ENCODE assay signal across 25 cellular contexts in the genomic region with DNA sequence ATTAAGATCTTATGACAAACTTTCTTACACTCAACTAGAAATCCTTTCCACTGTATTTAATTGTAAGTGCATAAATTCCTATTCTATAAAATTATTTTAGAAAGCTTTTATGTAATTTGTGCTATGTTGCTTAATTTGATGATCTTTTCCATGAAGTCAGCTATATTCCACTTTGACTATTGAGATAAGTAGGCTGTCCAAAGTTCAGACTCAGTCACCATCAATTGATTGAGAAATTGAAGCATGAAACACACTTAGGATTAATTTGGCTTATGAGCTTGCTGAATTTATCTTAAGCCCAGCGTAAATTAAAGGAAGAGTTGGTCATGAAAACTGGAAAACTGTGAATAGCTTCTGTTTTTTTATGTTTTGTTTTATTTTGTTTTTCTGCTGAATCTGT. TPM values are rescaled to one million over a fixed set of nuclear protein-coding genes. Genes with fewer than 3 reads are reported as not detected.
DNase-seq lines count a peak whose midpoint lies in the region; ATAC-seq, FAIRE-seq and TF ChIP-seq lines count a peak whose summit lies in the region.
"Had no signal": no experiment of that assay in that cellular context is flagged by ENCODE, and none has a peak within 500 bp of the region (broad histone marks: within the 10 kb centered on the region; RNA-seq: fewer than 3 reads in every experiment).

No MANE protein-coding gene starts in this region.

- DNase-seq in SK-N-MC (ENCODE audit: low read depth, low spot score) (no peak), left lobe of liver (ENCODE audit: low spot score) (no peak), right lobe of liver (no peak), small intestine (peak; percentile 66), T-helper 2 cell (no peak), MG63 (no peak), NCI-H345 (lab: John Stamatoyannopoulos, UW) (no peak)
- DNase-seq in stimulated activated CD8-positive, alpha-beta memory T cell treated with anti-CD3 and anti-CD28 coated beads, Interleukin-4, amount 100 ng/mL, for 48 hours: no peak
- DNase-seq: 8988T; C1 segment of cervical spinal cord; Calu3; CD4-positive, alpha-beta memory T cell; COR-L47; DMS53; DMS79 treated with DMSO at 0.1 percent for 48 hours; GF-D8; GOT3 had no signal

- no peaks in the 10 kb centered on the region for H3K36me3 ChIP-seq in SK-N-MC (ENCODE audit: insufficient read depth, low read length)
- H3K36me3 ChIP-seq in right lobe of liver: no peaks in the 10 kb centered on the region
- no peaks in the 10 kb centered on the region for H3K36me3 ChIP-seq in small intestine (ENCODE audit: control insufficient read depth in 2 of 2, insufficient read depth in 2 of 2, low read length in 2 of 2)
- H3K36me3 ChIP-seq in MG63: no peaks in the 10 kb centered on the region
- H3K36me3 ChIP-seq: HAP-1 had no signal

- peak; percentile 73 for FAIRE-seq in small intestine (lab: Jason Lieb, UNC)
- FAIRE-seq: A549, GM12891, GM18507, H54 had no signal

- H3K27me3 ChIP-seq in right lobe of liver (no peaks in the 10 kb centered on the region), small intestine (ENCODE audit: control insufficient read depth in 2 of 2, insufficient read depth in 2 of 2, low read length in 2 of 2) (no peaks in the 10 kb centered on the region), MG63 (no peaks in the 10 kb centered on the region)

- peak overlapping the region; percentile 28 for H3K4me3 ChIP-seq in SK-N-MC
- H3K4me3 ChIP-seq in right lobe of liver: no peak overlapping the region
- no peak overlapping the region for H3K4me3 ChIP-seq in small intestine (ENCODE audit: low read depth in 1 of 2, low read length in 2 of 2)
- H3K4me3 ChIP-seq in MG63: no peak overlapping the region
- H3K4me3 ChIP-seq: A549, HAP-1 had no signal

- TF ChIP-seq CTCF in right lobe of liver (IDR thresholded peaks at IDR 0.05): no peak

- peaks cover 0 to 7% (median 3%) of the 10 kb centered on the region in 4 donors for H3K4me1 ChIP-seq in right lobe of liver
- no peaks in the 10 kb centered on the region for H3K4me1 ChIP-seq in small intestine (ENCODE audit: control insufficient read depth in 2 of 2, insufficient read depth in 1 of 2, low read depth in 1 of 2, low read length in 1 of 2)
- H3K4me1 ChIP-seq: HAP-1 had no signal

- no peak overlapping the region for H3K9ac ChIP-seq in SK-N-MC (ENCODE audit: insufficient read length)

- WGBS in right lobe of liver (ENCODE audit: insufficient coverage, low coverage, low lambda C conversion rate, missing lambda C conversion rate): 15% methylated on average over 1 of the region's 1 CpG
- WGBS in small intestine, 3 donors: 22 to 56% (median 24%) methylated on average over 1 of the region's 1 CpG

- TF ChIP-seq POLR2A in right lobe of liver (IDR thresholded peaks at IDR 0.05): no peak

- intact Hi-C loops in right lobe of liver (cut with DNase I): no loop called here

- ATAC-seq in left lobe of liver: peak; percentile 74
- ATAC-seq in right lobe of liver: peak; percentile 68 to 91 (median 84)
- ATAC-seq: A549 had no signal

- peak overlapping the region; percentile 84 for H3K27ac ChIP-seq in SK-N-MC
- H3K27ac ChIP-seq in right lobe of liver: peak overlapping the region in 2 of 3 donors; percentile 64 to 79
- no peak overlapping the region for H3K27ac ChIP-seq in small intestine (ENCODE audit: low read depth in 1 of 2, low read length in 1 of 2)
- H3K27ac ChIP-seq: A549 had no signal

- H3K9me3 ChIP-seq in SK-N-MC (ENCODE audit: low read depth, low read length): no peaks in the 10 kb centered on the region
- no peaks in the 10 kb centered on the region for H3K9me3 ChIP-seq in right lobe of liver
- H3K9me3 ChIP-seq in small intestine (ENCODE audit: control insufficient read depth, low read depth): no peaks in the 10 kb centered on the region
- H3K9me3 ChIP-seq in MG63: no peaks in the 10 kb centered on the region
- H3K9me3 ChIP-seq: A549, HAP-1 had no signal

RNA-seq across cellular contexts. Expression of a gene that starts 18.7 kb away (rescaled TPM):
- total RNA-seq in left lobe of liver (290 TPM), right lobe of liver (100 to 1,000 TPM in 4 of 6 experiments, 10 to 100 TPM in 2; 23.0 to 588 (median 201) TPM)
- under 1 TPM in 1 of 3 donors, not detected in 2; 0.03 TPM for polyA plus RNA-seq in small intestine
- not detected in 2 replicates for total RNA-seq in MG63 (2014; rRNA removed; shearing (Covaris generic); ENCODE audit: low replicate concordance)
- total RNA-seq: Calu3; CD4-positive, alpha-beta memory T cell; Daoy; G401 had no signal
- polyA plus RNA-seq: BJ; CD4-positive, alpha-beta memory T cell had no signal

Comparison
In these comparisons a context has a peak if more than half of its experiments do, and no peak if none do; other contexts are left out.
1. H3K27ac ChIP-seq: peak in SK-N-MC (single experiment) and right lobe of liver (2 of 3); none in small intestine (0 of 2).
2. RNA of a gene that starts 18.7 kb away (total RNA-seq): 290 TPM in left lobe of liver (single experiment) and 23.0 to 588 TPM in right lobe of liver; not detected in MG63; every median in the first group is over 10 times any median in the second.